ENCODE assay signal across 15 cellular contexts in the genomic region with DNA sequence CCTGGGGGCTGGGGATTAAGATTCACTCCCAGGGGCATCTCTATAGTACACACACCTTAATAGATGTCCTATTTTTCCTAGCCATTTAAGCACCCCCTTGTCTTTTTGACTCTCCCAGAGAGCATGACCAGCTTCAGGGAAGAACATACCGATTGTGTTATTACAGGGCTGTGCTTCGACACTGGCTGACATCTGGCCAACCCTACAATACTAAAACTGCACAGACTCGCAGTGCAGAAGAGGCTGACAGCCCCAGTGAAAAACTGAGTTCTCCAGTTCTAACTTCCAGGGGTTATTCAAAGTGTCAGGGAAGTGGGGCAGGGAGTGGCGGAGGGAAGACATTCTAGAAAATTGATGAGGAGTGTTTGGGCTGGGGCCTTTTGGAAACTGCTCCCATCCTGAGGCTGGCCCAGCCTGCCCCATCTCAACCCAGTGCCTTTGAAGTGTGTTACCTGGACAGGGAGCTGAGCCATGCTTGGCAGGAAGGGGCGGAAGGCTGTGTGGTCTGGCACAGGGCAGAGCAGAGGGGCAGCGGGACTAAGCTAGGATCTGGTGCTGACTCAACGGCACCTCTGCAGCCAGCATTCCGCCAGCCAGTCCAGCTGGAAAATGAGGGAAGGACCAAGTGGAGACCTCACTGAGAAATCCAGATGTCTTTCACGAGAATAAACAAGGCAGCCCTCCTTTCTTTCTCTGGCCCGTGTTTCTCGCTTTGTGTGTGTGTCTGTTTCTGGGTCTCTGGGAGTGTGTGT. TPM values are rescaled to one million over a fixed set of nuclear protein-coding genes. Genes with fewer than 3 reads are reported as not detected.
DNase-seq lines count a peak whose midpoint lies in the region; ATAC-seq and TF ChIP-seq lines count a peak whose summit lies in the region.
"Had no signal": no experiment of that assay in that cellular context is flagged by ENCODE, and none has a peak within 500 bp of the region (broad histone marks: within the 10 kb centered on the region; RNA-seq: fewer than 3 reads in every experiment).

No MANE protein-coding gene starts in this region.

- no peaks in the 10 kb centered on the region for H3K79me1 ChIP-seq in H9 (ENCODE audit: insufficient read depth, low read depth, low read length, poor library complexity, severe bottlenecking)

- H4K91ac ChIP-seq in H9 (ENCODE audit: insufficient read length, low read depth, low read length): no peak overlapping the region

- H3K27me3 Mint-ChIP-seq in MCF 10A (ENCODE audit: insufficient read depth, unreplicated experiment): no peaks in the 10 kb centered on the region
- H3K27me3 Mint-ChIP-seq in H9 (ENCODE audit: low read depth): peaks cover 3% of the 10 kb centered on the region

- H3K4me1 Mint-ChIP-seq in MCF 10A (ENCODE audit: insufficient read depth, unreplicated experiment) (peaks cover 18% of the 10 kb centered on the region), H9 (no peaks in the 10 kb centered on the region)
- H3K4me1 Mint-ChIP-seq: activated B cell treated with CpG ODN at 0.5 μM for 24 hours; central memory CD8-positive, alpha-beta T cell had no signal

- H3K4me3 ChIP-seq in breast epithelium: peak overlapping the region in 1 of 3 donors; percentile 2
- H3K4me3 ChIP-seq in vagina: no peak overlapping the region
- H3K4me3 ChIP-seq: A549 had no signal

- H3K27ac Mint-ChIP-seq in MCF 10A (ENCODE audit: low read depth, unreplicated experiment) (no peak overlapping the region), H9 (0 out of 7 replicates have a peak overlapping the region, but pooled peaks of 1 of the 3 experiments have one; percentile 69)
- H3K27ac Mint-ChIP-seq: activated B cell treated with CpG ODN at 0.5 μM for 24 hours had no signal

- no peak overlapping the region for H3K9ac ChIP-seq in H9 (ENCODE audit: extremely low read depth, insufficient read length, low read length)

- H3K27me3 ChIP-seq in breast epithelium: no peaks in the 10 kb centered on the region
- no peaks in the 10 kb centered on the region for H3K27me3 ChIP-seq in vagina
- no peaks in the 10 kb centered on the region for H3K27me3 ChIP-seq in H9 (ENCODE audit: insufficient read depth, low read length)

- POLR2A ChIA-PET in MCF 10A (lab: Yijun Ruan, JAX): no interaction called here

- intact Hi-C loops in breast epithelium (cut with DNase I; ENCODE audit: low total_unique reads) (no loop called here), MCF 10A (cut with micrococcal nuclease) (loop anchor here (5.0 kb wide), 1 partner anchor 67 kb away; no protein-coding TSS in a partner anchor), Right ventricle myocardium superior (cut with DNase I) (no loop called here), vagina (cut with DNase I) (loop anchor here (5.0 kb wide), 1 partner anchor 67 kb away; no protein-coding TSS in a partner anchor)

- no peaks in the 10 kb centered on the region for H4K20me1 ChIP-seq in H9 (ENCODE audit: control insufficient read depth, insufficient read depth, insufficient read length)

- no peak overlapping the region for H2BK12ac ChIP-seq in H9 (ENCODE audit: insufficient read length, low read depth, low read length)

- peak; percentile 65 for ATAC-seq in Right ventricle myocardium superior (ENCODE audit: poor library complexity)
- peak; percentile 73 for ATAC-seq in omental fat pad (ENCODE audit: low FRiP score)
- ATAC-seq in HG03039 (IDR thresholded peaks at IDR 0.05; ENCODE audit: unreplicated experiment): no peak
- ATAC-seq: A549 had no signal

- WGBS in H9 (ENCODE audit: extremely low coverage, insufficient read length, low lambda C conversion rate): no CpG with 5 or more reads among the region's 11 CpGs

- H2AFZ ChIP-seq in H9 (ENCODE audit: low read length): no peak overlapping the region

- H2BK120ac ChIP-seq in H9 (ENCODE audit: low read depth, low read length, poor library complexity, severe bottlenecking): no peak overlapping the region

- no peak overlapping the region for H2BK15ac ChIP-seq in H9 (ENCODE audit: low read depth, low read length)

- TF ChIP-seq CTCF in breast epithelium (IDR thresholded peaks at IDR 0.05): no peak
- TF ChIP-seq CTCF in MCF 10A (IDR thresholded peaks at IDR 0.05; ENCODE audit: unreplicated experiment): no peak
- no peak for TF ChIP-seq CTCF in omental fat pad (IDR thresholded peaks at IDR 0.05)
- TF ChIP-seq CTCF in vagina (IDR thresholded peaks at IDR 0.05): no peak
- no peak for TF ChIP-seq CTCF in H9 (conservative IDR thresholded peaks at IDR 0.05)

- H3K23ac ChIP-seq in H9 (ENCODE audit: insufficient read length, low read depth, low read length): no peak overlapping the region

- H3K4me1 ChIP-seq in breast epithelium (peaks cover 0 to 2% of the 10 kb centered on the region in 2 donors), vagina (peaks cover 57% of the 10 kb centered on the region), H9 (ENCODE audit: insufficient read depth, low read length) (no peaks in the 10 kb centered on the region; the same call in 1 of the 2 replicates)

- no peak overlapping the region for H2AK5ac ChIP-seq in H9 (ENCODE audit: insufficient read length, low read length)

- no peak overlapping the region for H3K4me2 ChIP-seq in H9 (ENCODE audit: insufficient read depth, insufficient read length, low read length)
- H3K4me2 ChIP-seq: A549 had no signal

- H3K27ac ChIP-seq in breast epithelium (peak overlapping the region; percentile 74 to 78), vagina (peak overlapping the region; percentile 81), H9 (ENCODE audit: insufficient read length, low read depth, low read length) (no peak overlapping the region)
- H3K27ac ChIP-seq: A549 had no signal

- no peak overlapping the region for H2BK5ac ChIP-seq in H9 (ENCODE audit: insufficient read length, low read length)

- H3K36me3 Mint-ChIP-seq in MCF 10A (ENCODE audit: insufficient read depth, unreplicated experiment): no peaks in the 10 kb centered on the region
- no peaks in the 10 kb centered on the region for H3K36me3 Mint-ChIP-seq in H9 (ENCODE audit: insufficient read depth in 1 of 3, low read depth in 3 of 3)

- DNase-seq in breast epithelium (ENCODE audit: low spot score in 2 of 2): peak in 1 of 2 donors; percentile 71
- DNase-seq in MCF 10A (ENCODE audit: unreplicated experiment): no peak
- peak; percentile 56 for DNase-seq in Right ventricle myocardium superior
- no peak for DNase-seq in omental fat pad (ENCODE audit: low spot score)
- no peak for DNase-seq in vagina (ENCODE audit: extremely low spot score in 2 of 2)
- DNase-seq in NCI-H2227 treated with DMSO at 0.1 percent for 48 hours (lab: John Stamatoyannopoulos, UW): no peak
- no peak for DNase-seq in H9
- DNase-seq: activated B cell treated with CpG ODN at 0.5 μM for 24 hours; activated T-cell treated with anti-CD3 and anti-CD28 coated beads, Interleukin-2, amount 50 U/mL, for 48 hours; glutamatergic neuron; NCI-H446 treated with DMSO at 0.1 percent for 48 hours; SHP77 treated with DMSO at 0.1 percent for 48 hours had no signal

- no peak overlapping the region for H3K14ac ChIP-seq in H9 (ENCODE audit: insufficient read depth, low read length)

- no peak overlapping the region for H3T11ph ChIP-seq in H9 (ENCODE audit: low read length)

- no peak overlapping the region for H3K4ac ChIP-seq in H9 (ENCODE audit: low read depth, low read length)

- no peaks in the 10 kb centered on the region for H3K79me2 ChIP-seq in H9 (ENCODE audit: insufficient read depth, low read length)

- H4K5ac ChIP-seq in H9 (ENCODE audit: insufficient read length, low read depth, low read length): no peak overlapping the region

- no peaks in the 10 kb centered on the region for H3K23me2 ChIP-seq in H9 (ENCODE audit: insufficient read length, low read depth, low read length, poor library complexity, severe bottlenecking)

- TF ChIP-seq POLR2A in breast epithelium (IDR thresholded peaks at IDR 0.05) (no peak), vagina (IDR thresholded peaks at IDR 0.05) (no peak)

- H2BK20ac ChIP-seq in H9 (ENCODE audit: low read depth, low read length, poor library complexity, severe bottlenecking): no peak overlapping the region

- H3K56ac ChIP-seq in H9 (ENCODE audit: insufficient read length, low read depth, low read length): no peak overlapping the region

- H3K4me3 Mint-ChIP-seq in MCF 10A (ENCODE audit: unreplicated experiment) (no peak overlapping the region), H9 (no peak overlapping the region)
- H3K4me3 Mint-ChIP-seq: activated B cell treated with CpG ODN at 0.5 μM for 24 hours; central memory CD8-positive, alpha-beta T cell had no signal

- no TSS peak for BruUV-seq in MCF 10A (replicated peaks; lab: Mats Ljungman, UMichigan)

- no peak overlapping the region for H4K8ac ChIP-seq in H9 (replicated peaks; ENCODE audit: insufficient read length, low read depth, low read length)

- CTCF ChIA-PET in MCF 10A (lab: Yijun Ruan, JAX): interaction anchor here (0.5 to 1.1 kb wide), 5 partner anchors 12 to 1045 kb away, joined by 3 to 5 read pairs (median 3); a partner anchor contains a TSS

- H3K9me3 Mint-ChIP-seq in MCF 10A (ENCODE audit: unreplicated experiment) (no peaks in the 10 kb centered on the region), H9 (peaks cover 0 to 4% of the 10 kb centered on the region in 2 experiments; a peak in 3 of 5 replicates)
- H3K9me3 Mint-ChIP-seq: central memory CD8-positive, alpha-beta T cell had no signal

- H3K9me3 ChIP-seq in breast epithelium (no peaks in the 10 kb centered on the region), vagina (no peaks in the 10 kb centered on the region), H9 (ENCODE audit: control insufficient read depth, low read depth, low read length) (no peaks in the 10 kb centered on the region)

- H3K36me3 ChIP-seq in breast epithelium (no peaks in the 10 kb centered on the region), vagina (no peaks in the 10 kb centered on the region)

- no peak overlapping the region for H3K18ac ChIP-seq in H9 (ENCODE audit: insufficient read length, low read depth, low read length)

RNA-seq across cellular contexts. Expression of a gene that starts 15.4 kb away (rescaled TPM):
- total RNA-seq in breast epithelium: 1,000 to 10,000 TPM in 1 of 3 donors, 100 to 1,000 TPM in 2; 161 to 1,107 (median 177) TPM
- not detected in 2 replicates for total RNA-seq in MCF 10A (2022)
- total RNA-seq in Right ventricle myocardium superior: 134 TPM
- total RNA-seq in omental fat pad: 1,000 to 10,000 TPM in 1 of 4 donors, 100 to 1,000 TPM in 3; 284 to 2,528 (median 672) TPM
- 1,041 TPM for total RNA-seq in vagina
- 0.61 and 0.90 TPM in 2 replicates for total RNA-seq in H9 (2021)
- total RNA-seq: activated B cell treated with CpG ODN at 0.5 μM for 24 hours had no signal

Comparison
In these comparisons a context has a peak if more than half of its experiments do, and no peak if none do; other contexts are left out.
1. RNA of a gene that starts 15.4 kb away (total RNA-seq): 1,041 TPM in vagina (single experiment), 284 to 2,528 TPM in omental fat pad, 161 to 1,107 TPM in breast epithelium and 134 TPM in Right ventricle myocardium superior (single experiment); 0.61 to 0.90 TPM in H9 and not detected in MCF 10A; every median in the first group is over 10 times any median in the second.
2. intact Hi-C loops: an anchor here in MCF 10A (5.0 kb wide) and vagina (5.0 kb wide); none called in breast epithelium and Right ventricle myocardium superior.